In genomic region chr22:19986410-19987341, GRCh38 we compare ENCODE assay signal across 8 cellular contexts. TPM values are rescaled to one million over a fixed set of nuclear protein-coding genes. Genes with fewer than 3 reads are reported as not detected.
DNase-seq lines count a peak whose midpoint lies in the region; ATAC-seq and TF ChIP-seq lines count a peak whose summit lies in the region.

No MANE protein-coding gene starts in this region.

- H3K4me1 Mint-ChIP-seq in activated naive CD8-positive, alpha-beta T cell treated with anti-CD3 and anti-CD28 coated beads, Interleukin-2, amount 10 ng/mL, durations not matched to agents 7 days and 5 days: no peaks in the 10 kb centered on the region

- CTCF ChIA-PET in SK-N-SH (lab: Yijun Ruan, JAX): interaction anchor here (1.0 to 16.4 kb wide), 3 partner anchors 16 to 25 kb away, joined by 4 to 224 read pairs (median 5); no protein-coding TSS in a partner anchor

- DNase-seq in GM12864 (ENCODE audit: low read depth) (no peak), SK-N-SH (peak; percentile 99), Right ventricle myocardium superior (peak; percentile 88), ovary (peak; percentile 77 to 88 (median 84)), tibial artery (peak; percentile 71 to 91)
- DNase-seq in activated naive CD8-positive, alpha-beta T cell treated with anti-CD3 and anti-CD28 coated beads, Interleukin-2, amount 10 ng/mL, durations not matched to agents 7 days and 5 days: peak; percentile 83

- H4K20me1 ChIP-seq in KMS-11 (ENCODE audit: insufficient read depth) (no peaks in the 10 kb centered on the region), SK-N-SH (ENCODE audit: insufficient read depth) (peaks cover 20% of the 10 kb centered on the region)

- no peaks in the 10 kb centered on the region for H3K79me2 ChIP-seq in KMS-11 (ENCODE audit: insufficient read depth, low read depth)
- H3K79me2 ChIP-seq in SK-N-SH (ENCODE audit: insufficient read depth): peaks cover 14% of the 10 kb centered on the region; the same call in 1 of the 2 replicates

- peak; percentile 56 for TF ChIP-seq POLR2A in ovary (IDR thresholded peaks at IDR 0.05)

- WGBS in SK-N-SH (ENCODE audit: low lambda C conversion rate): 6% methylated on average over 23 of the region's 76 CpGs
- WGBS in ovary, 3 donors: 1% methylated on average over 30 to 76 of the region's 76 CpGs

- ATAC-seq in activated naive CD8-positive, alpha-beta T cell treated with anti-CD3 and anti-CD28 coated beads, Interleukin-2, amount 10 ng/mL, durations not matched to agents 7 days and 5 days (ENCODE audit: low read depth): peak; percentile 83
- ATAC-seq in Right ventricle myocardium superior (ENCODE audit: poor library complexity) (peak; percentile 88), HG03378 (IDR thresholded peaks at IDR 0.05; ENCODE audit: unreplicated experiment) (no peak)

- intact Hi-C loops in Right ventricle myocardium superior (cut with DNase I) (no loop called here), ovary (cut with DNase I) (no loop called here), tibial artery (cut with DNase I; ENCODE audit: low total_unique reads) (no loop called here)

- no peaks in the 10 kb centered on the region for H3K36me3 Mint-ChIP-seq in activated naive CD8-positive, alpha-beta T cell treated with anti-CD3 and anti-CD28 coated beads, Interleukin-2, amount 10 ng/mL, durations not matched to agents 7 days and 5 days

- H2AFZ ChIP-seq in KMS-11 (ENCODE audit: low read depth) (peak overlapping the region; percentile 34; the same call in 1 of the 2 replicates), SK-N-SH (ENCODE audit: low read depth) (peak overlapping the region; percentile 63; the same call in 1 of the 2 replicates)

- no peak for TF ChIP-seq EP300 in SK-N-SH (IDR thresholded peaks at IDR 0.05; ENCODE audit: borderline replicate concordance in 1 of 2, low read depth in 1 of 2, low read length in 1 of 2)
- TF ChIP-seq EP300 in ovary (IDR thresholded peaks at IDR 0.05): no peak

- H3F3A ChIP-seq in SK-N-SH (replicated peaks; ENCODE audit: insufficient read depth): no peaks in the 10 kb centered on the region

- peaks cover 6% of the 10 kb centered on the region; the same call in 1 of the 2 replicates for H3K27me3 ChIP-seq in KMS-11 (ENCODE audit: insufficient read depth, low read depth)
- no peaks in the 10 kb centered on the region for H3K27me3 ChIP-seq in SK-N-SH (ENCODE audit: insufficient read depth)
- H3K27me3 ChIP-seq in ovary: no peaks in the 10 kb centered on the region
- H3K27me3 ChIP-seq in tibial artery: no peaks in the 10 kb centered on the region

- H3K4me2 ChIP-seq in KMS-11 (peak overlapping the region; percentile 57; the same call in 1 of the 2 replicates), SK-N-SH (peak overlapping the region; percentile 100)

- TF ChIP-seq CTCF in GM12864 (IDR thresholded peaks at IDR 0.05; ENCODE audit: low read depth, low read length, missing control alignments) (no peak), KMS-11 (conservative IDR thresholded peaks at IDR 0.05; ENCODE audit: low read depth, low read length) (no peak), SK-N-SH (IDR thresholded peaks at IDR 0.05) (no peak), ovary (IDR thresholded peaks at IDR 0.05) (no peak), tibial artery (IDR thresholded peaks at IDR 0.05) (no peak)

- no peaks in the 10 kb centered on the region for H3K9me3 Mint-ChIP-seq in activated naive CD8-positive, alpha-beta T cell treated with anti-CD3 and anti-CD28 coated beads, Interleukin-2, amount 10 ng/mL, durations not matched to agents 7 days and 5 days

- H3K4me3 ChIP-seq in GM12864 (ENCODE audit: low read depth, low read length) (peak overlapping the region; percentile 53), KMS-11 (IDR thresholded peaks at IDR 0.05; ENCODE audit: insufficient read depth, low read depth, low read length) (no peak overlapping the region), SK-N-SH (ENCODE audit: low read depth in 2 of 2, low read length in 1 of 2) (peak overlapping the region; percentile 83 to 87), ovary (peak overlapping the region; percentile 54), tibial artery (peak overlapping the region; percentile 80 to 95)

- peak overlapping the region; percentile 28 for H3K4me3 Mint-ChIP-seq in activated naive CD8-positive, alpha-beta T cell treated with anti-CD3 and anti-CD28 coated beads, Interleukin-2, amount 10 ng/mL, durations not matched to agents 7 days and 5 days

- POLR2A ChIA-PET in SK-N-SH (lab: Yijun Ruan, JAX): interaction anchor here (0.6 to 1.4 kb wide), 10 partner anchors 9 to 35 kb away, joined by 3 to 10 read pairs (median 5); partner anchors contain the start of gene TANGO2
- POLR2A ChIA-PET in activated naive CD8-positive, alpha-beta T cell treated with anti-CD3 and anti-CD28 coated beads, Interleukin-2, amount 10 ng/mL, durations not matched to agents 7 days and 5 days (lab: Charles Lee): no interaction called here

- H3K9me3 ChIP-seq in SK-N-SH: no peaks in the 10 kb centered on the region
- no peaks in the 10 kb centered on the region for H3K9me3 ChIP-seq in ovary
- H3K9me3 ChIP-seq in tibial artery: no peaks in the 10 kb centered on the region

- H3K36me3 ChIP-seq in KMS-11 (ENCODE audit: insufficient read depth) (no peaks in the 10 kb centered on the region), SK-N-SH (replicated peaks in 1 of 2; ENCODE audit: control insufficient read depth in 1 of 2, insufficient read depth in 2 of 2, low read length in 1 of 2) (no peaks in the 10 kb centered on the region), ovary (no peaks in the 10 kb centered on the region), tibial artery (peaks cover 0 to 3% (median 3%) of the 10 kb centered on the region in 3 donors)

- no peak overlapping the region for H3K27ac ChIP-seq in KMS-11
- peak overlapping the region; percentile 36 to 87; a peak in 3 of 4 replicates for H3K27ac ChIP-seq in SK-N-SH (ENCODE audit: low read depth in 2 of 2, low read length in 1 of 2)
- H3K27ac ChIP-seq in ovary: peak overlapping the region in 1 of 2 donors; percentile 42
- H3K27ac ChIP-seq in tibial artery: peak overlapping the region; percentile 97 to 98

- H3K9ac ChIP-seq in KMS-11: no peak overlapping the region
- H3K9ac ChIP-seq in SK-N-SH: peak overlapping the region; percentile 89

- H3K9me2 ChIP-seq in SK-N-SH: no peaks in the 10 kb centered on the region

- no peak overlapping the region for H3K27ac Mint-ChIP-seq in activated naive CD8-positive, alpha-beta T cell treated with anti-CD3 and anti-CD28 coated beads, Interleukin-2, amount 10 ng/mL, durations not matched to agents 7 days and 5 days

- H3K27me3 Mint-ChIP-seq in activated naive CD8-positive, alpha-beta T cell treated with anti-CD3 and anti-CD28 coated beads, Interleukin-2, amount 10 ng/mL, durations not matched to agents 7 days and 5 days: peaks cover 4% of the 10 kb centered on the region

- peaks cover 3% of the 10 kb centered on the region for H3K4me1 ChIP-seq in KMS-11 (ENCODE audit: low read depth, poor library complexity, severe bottlenecking)
- peaks cover 17 to 70% of the 10 kb centered on the region in 2 experiments; a peak in 3 of 4 replicates for H3K4me1 ChIP-seq in SK-N-SH (ENCODE audit: control insufficient read depth in 1 of 2, insufficient read depth in 2 of 2, low read depth in 1 of 2, low read length in 1 of 2)
- H3K4me1 ChIP-seq in ovary (ENCODE audit: insufficient read depth): no peaks in the 10 kb centered on the region
- H3K4me1 ChIP-seq in tibial artery: peaks cover 8 to 91% (median 84%) of the 10 kb centered on the region in 4 donors

- no peak for TF ChIP-seq RAD21 in SK-N-SH (IDR thresholded peaks at IDR 0.05; ENCODE audit: low read length)

TF ChIP-seq in SK-N-SH, 30 proteins besides CTCF, POLR2A, EP300 and RAD21 (continues in another document):
- peak; percentile 65 for TF ChIP-seq MXI1 (IDR thresholded peaks at IDR 0.05; ENCODE audit: low read depth, low read length)
- no peak for TF ChIP-seq FOSL2 (IDR thresholded peaks at IDR 0.05; ENCODE audit: borderline replicate concordance, low read depth)

RNA-seq across cellular contexts. Expression of gene ARVCF, which starts 29.9 kb away (rescaled TPM):
- polyA plus RNA-seq in SK-N-SH (2012; rRNA removed): 27.4 and 33.0 TPM in 2 replicates
- 8.7 and 26.7 TPM in 2 replicates for polyA plus RNA-seq in SK-N-SH (2012; cell fraction: cytosol; rRNA removed)
- 105 and 141 TPM in 2 replicates for polyA plus RNA-seq in SK-N-SH (2012; cell fraction: nucleus; rRNA removed)
- total RNA-seq in activated naive CD8-positive, alpha-beta T cell treated with anti-CD3 and anti-CD28 coated beads, Interleukin-2, amount 10 ng/mL, durations not matched to agents 7 days and 5 days: 1 to 10 TPM; 1.5 to 1.6 TPM
- 31.4 TPM for total RNA-seq in Right ventricle myocardium superior
- 10 to 100 TPM in 6 of 7 donors, 1 to 10 TPM in 1; 9.0 to 23.8 (median 14.0) TPM for total RNA-seq in ovary
- 10 to 100 TPM in 1 of 2 donors, under 1 TPM in 1; 0.42 to 17.4 TPM for polyA plus RNA-seq in ovary

RNA-seq across cellular contexts. Expression of gene TANGO2, which starts 34.2 kb away (rescaled TPM):
- 20.7 and 25.5 TPM in 2 replicates for polyA plus RNA-seq in SK-N-SH (2012; rRNA removed)
- polyA plus RNA-seq in SK-N-SH (2012; cell fraction: cytosol; rRNA removed): 10.1 and 15.9 TPM in 2 replicates
- 28.8 and 32.7 TPM in 2 replicates for polyA plus RNA-seq in SK-N-SH (2012; cell fraction: nucleus; rRNA removed)
- total RNA-seq in activated naive CD8-positive, alpha-beta T cell treated with anti-CD3 and anti-CD28 coated beads, Interleukin-2, amount 10 ng/mL, durations not matched to agents 7 days and 5 days: 10 to 100 TPM; 40.7 to 41.2 TPM
- total RNA-seq in Right ventricle myocardium superior: 62.3 TPM
- total RNA-seq in ovary: 10 to 100 TPM; 11.8 to 17.5 (median 13.3) TPM
- 10 to 100 TPM; 11.0 to 17.2 TPM for polyA plus RNA-seq in ovary

RNA-seq across cellular contexts. Expression of gene TXNRD2, which starts 45.1 kb away (rescaled TPM):
- polyA plus RNA-seq in SK-N-SH (2012; rRNA removed) (33.5 and 34.7 TPM in 2 replicates), ovary (10 to 100 TPM; 21.3 to 37.8 TPM)
- polyA plus RNA-seq in SK-N-SH (2012; cell fraction: cytosol; rRNA removed): 16.1 and 21.5 TPM in 2 replicates
- polyA plus RNA-seq in SK-N-SH (2012; cell fraction: nucleus; rRNA removed): 59.6 and 61.9 TPM in 2 replicates
- total RNA-seq in activated naive CD8-positive, alpha-beta T cell treated with anti-CD3 and anti-CD28 coated beads, Interleukin-2, amount 10 ng/mL, durations not matched to agents 7 days and 5 days: 10 to 100 TPM; 20.7 to 20.8 TPM
- total RNA-seq in Right ventricle myocardium superior (40.4 TPM), ovary (10 to 100 TPM; 21.3 to 37.3 (median 26.9) TPM)

RNA-seq across cellular contexts. Expression of gene COMT, which starts 45.1 kb away (rescaled TPM):
- polyA plus RNA-seq in SK-N-SH (2012; rRNA removed): 205 and 343 TPM in 2 replicates
- polyA plus RNA-seq in SK-N-SH (2012; cell fraction: cytosol; rRNA removed): 170 and 298 TPM in 2 replicates
- 209 and 222 TPM in 2 replicates for polyA plus RNA-seq in SK-N-SH (2012; cell fraction: nucleus; rRNA removed)
- total RNA-seq in activated naive CD8-positive, alpha-beta T cell treated with anti-CD3 and anti-CD28 coated beads, Interleukin-2, amount 10 ng/mL, durations not matched to agents 7 days and 5 days: 10 to 100 TPM; 68.6 to 70.0 TPM
- 75.3 TPM for total RNA-seq in Right ventricle myocardium superior
- 100 to 1,000 TPM; 143 to 194 (median 161) TPM for total RNA-seq in ovary
- 100 to 1,000 TPM in 1 of 2 donors, 10 to 100 TPM in 1; 23.1 to 200 TPM for polyA plus RNA-seq in ovary
